ENCODE assay signal across 1 cellular context in the genomic region with DNA sequence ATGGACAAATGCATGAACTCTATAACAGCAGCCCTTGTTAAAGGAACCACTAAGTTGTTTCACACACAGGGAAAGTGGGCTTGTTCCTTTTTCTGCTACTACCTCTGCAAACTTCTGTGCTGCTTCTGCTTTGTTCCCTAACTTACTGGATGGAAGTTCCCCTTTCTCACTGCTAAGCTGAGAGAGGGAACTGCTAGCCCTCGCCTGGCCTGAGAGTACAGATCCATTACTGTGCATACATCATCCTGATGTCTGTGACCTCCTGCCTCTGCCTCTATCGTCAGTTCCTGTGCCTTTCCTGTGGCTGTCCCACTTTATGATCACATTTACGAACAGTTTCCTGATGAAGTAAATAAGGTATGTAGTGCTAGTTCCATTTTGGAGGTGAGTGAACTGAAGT.
TF ChIP-seq lines count a peak whose summit lies in the region.

No MANE protein-coding gene starts in this region.

TF ChIP-seq in liver, 16 proteins besides CTCF, POLR2A, EP300 and RAD21 (continued from another document):
- peak in 1 of 2 donors; percentile 35 for TF ChIP-seq GABPA (IDR thresholded peaks at IDR 0.05 in 1 of 2, conservative IDR thresholded peaks at IDR 0.05 in 1 of 2)
- TF ChIP-seq TAF1 (conservative IDR thresholded peaks at IDR 0.05): peak; percentile 26
- no peak for TF ChIP-seq HNF4G (IDR thresholded peaks at IDR 0.05)
- no peak for TF ChIP-seq FOXA2 (IDR thresholded peaks at IDR 0.05)
